Comparison of ENCODE assay signal across 8 cellular contexts in genomic region chr16:79601978-79602609, GRCh38. TPM values are rescaled to one million over a fixed set of nuclear protein-coding genes. Genes with fewer than 3 reads are reported as not detected.
DNase-seq lines count a peak whose midpoint lies in the region; ATAC-seq and TF ChIP-seq lines count a peak whose summit lies in the region.

No MANE protein-coding gene starts in this region.

- no peaks in the 10 kb centered on the region for H3K9me2 ChIP-seq in hepatocyte (replicated peaks; ENCODE audit: insufficient read depth)

- H3K36me3 Mint-ChIP-seq in T-helper 17 cell (ENCODE audit: low read depth), result peaks cover 10% of the 10 kb centered on the region

- H3K36me3 ChIP-seq in hepatocyte (replicated peaks; ENCODE audit: insufficient read depth, low read depth), result no peaks in the 10 kb centered on the region
- no peaks in the 10 kb centered on the region for H3K36me3 ChIP-seq in uterus

- ATAC-seq in T-helper 17 cell (peak; percentile 11), HG03521 (IDR thresholded peaks at IDR 0.05; ENCODE audit: unreplicated experiment) (no peak)

- H3K4me3 ChIP-seq in astrocyte of the cerebellum (ENCODE audit: low read depth, low read length) (peak overlapping the region; percentile 62), hepatocyte (peak overlapping the region; percentile 63), uterus (peak overlapping the region; percentile 82 to 90)

- peak overlapping the region; percentile 3 for H2AFZ ChIP-seq in hepatocyte

- intact Hi-C loops in uterus (cut with DNase I; ENCODE audit: low total_unique reads), result no loop called here

- in situ Hi-C loops in astrocyte of the cerebellum (cut with HindIII; ENCODE audit: low sequenced_read_pairs), result no loop called here

- peak; percentile 49 for DNase-seq in ELR (ENCODE audit: low read depth)
- peak; percentile 40 for DNase-seq in MV-4-11 (lab: John Stamatoyannopoulos, UW)
- DNase-seq in T-helper 17 cell, result peak; percentile 73 to 87 (median 78)
- peak; percentile 75 for DNase-seq in astrocyte of the cerebellum (ENCODE audit: low read depth)
- DNase-seq in hepatocyte (ENCODE audit: low spot score), result peak; percentile 91
- DNase-seq in putamen (ENCODE audit: low spot score), result peak; percentile 81
- DNase-seq in uterus, result peak; percentile 85 to 86

- H3K4me2 ChIP-seq in hepatocyte, result peak overlapping the region; percentile 73

- H3K27ac Mint-ChIP-seq in T-helper 17 cell, result peak overlapping the region; percentile 96

- H3K4me3 Mint-ChIP-seq in T-helper 17 cell, result peak overlapping the region; percentile 97

- H3K9me3 ChIP-seq in T-helper 17 cell (ENCODE audit: control insufficient read depth, low read length, poor library complexity, severe bottlenecking) (no peaks in the 10 kb centered on the region), hepatocyte (ENCODE audit: low read depth) (no peaks in the 10 kb centered on the region), uterus (no peaks in the 10 kb centered on the region)

- H3K27me3 Mint-ChIP-seq in T-helper 17 cell, result no peaks in the 10 kb centered on the region

- 4% methylated on average over 15 of the region's 15 CpGs for WGBS in hepatocyte (ENCODE audit: low lambda C conversion rate, missing lambda C conversion rate)

- TF ChIP-seq CTCF in astrocyte of the cerebellum (IDR thresholded peaks at IDR 0.05; ENCODE audit: low read depth, low read length, missing control alignments) (peak; percentile 76), hepatocyte (IDR thresholded peaks at IDR 0.05; ENCODE audit: poor library complexity) (peak; percentile 89), uterus (IDR thresholded peaks at IDR 0.05) (peak; percentile 71 to 80 (median 74))

- H3K27me3 ChIP-seq in hepatocyte (no peaks in the 10 kb centered on the region), uterus (no peaks in the 10 kb centered on the region)

- no peak for TF ChIP-seq POLR2A in uterus (IDR thresholded peaks at IDR 0.05)

- peaks cover 26% of the 10 kb centered on the region for H3K4me1 ChIP-seq in hepatocyte (ENCODE audit: insufficient read depth)
- H3K4me1 ChIP-seq in uterus, result no peaks in the 10 kb centered on the region

- H3K4me1 Mint-ChIP-seq in T-helper 17 cell, result peaks cover 43% of the 10 kb centered on the region

- peaks cover 21% of the 10 kb centered on the region for H3K79me2 ChIP-seq in hepatocyte

- peak overlapping the region; percentile 97 for H3K27ac ChIP-seq in hepatocyte
- peak overlapping the region; percentile 98 to 99 for H3K27ac ChIP-seq in uterus

- peaks cover 11% of the 10 kb centered on the region for H4K20me1 ChIP-seq in hepatocyte (ENCODE audit: insufficient read depth, poor library complexity, severe bottlenecking)

RNA-seq across cellular contexts. Expression of gene MAF, which starts 1.6 kb away (rescaled TPM):
- total RNA-seq in T-helper 17 cell (100 to 1,000 TPM; 130 to 139 TPM), hepatocyte (84.2 and 85.0 TPM in 2 replicates), uterus (10 to 100 TPM; 11.0 to 92.6 (median 26.3) TPM)
- 30.5 and 31.6 TPM in 2 replicates for polyA plus RNA-seq in hepatocyte

Comparison
In these comparisons a context has a peak if more than half of its experiments do, and no peak if none do; other contexts are left out.
1. DNase-seq: peak in every context shown above with its lines; median percentile 91 in hepatocyte; 86 in uterus; 81 in putamen; 78 in T-helper 17 cell; 75 in astrocyte of the cerebellum; 49 in ELR; 40 in MV-4-11.